8 cellular contexts compared by ENCODE assay signal in the genomic region with DNA sequence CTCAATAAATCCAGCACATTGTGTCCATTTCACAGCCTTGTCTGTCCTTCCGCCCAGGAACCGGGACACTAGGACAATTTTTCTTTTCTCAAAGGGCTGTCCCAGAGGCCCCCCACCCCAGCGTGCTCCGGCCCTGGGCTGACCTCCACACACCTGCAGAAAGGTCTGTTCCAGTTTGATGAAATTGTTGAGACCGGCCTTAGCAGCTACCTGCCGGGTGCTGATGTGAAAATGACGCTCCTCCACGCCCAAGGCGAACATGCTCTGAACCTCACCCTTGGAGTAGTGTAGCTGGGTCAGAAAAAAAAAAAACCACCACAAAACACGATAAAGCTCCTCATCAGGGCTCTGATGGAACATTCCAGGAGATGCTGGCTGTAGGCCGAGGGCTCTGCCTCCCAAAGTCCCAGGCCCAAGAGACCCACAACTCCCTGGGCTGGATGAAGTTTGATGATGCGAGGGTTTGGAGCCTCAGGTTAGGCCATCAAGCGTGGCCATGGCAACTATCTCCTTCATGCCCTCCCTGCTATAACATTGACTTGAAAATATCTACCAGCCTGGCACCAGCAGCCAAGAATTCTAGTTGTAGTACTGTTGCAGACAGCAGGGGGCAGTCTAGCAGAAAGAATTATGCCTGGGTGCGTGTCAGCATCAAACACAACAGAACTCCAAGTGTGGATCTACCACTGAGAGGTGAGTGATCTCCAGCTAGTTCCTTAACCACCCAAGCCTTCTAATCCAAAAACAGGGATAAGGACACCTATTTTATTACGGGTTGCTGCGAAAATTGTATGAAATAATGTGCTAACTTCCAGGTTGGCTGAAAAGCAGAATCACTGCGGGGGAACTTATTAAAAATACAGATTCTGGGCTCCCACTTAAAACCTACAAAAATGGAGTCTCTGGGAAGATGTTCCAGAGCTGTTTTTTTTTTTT.
A peak's percentile ranks its signal among the peaks of the same experiment; 100 is the strongest.
DNase-seq lines count a peak whose midpoint lies in the region; ATAC-seq, FAIRE-seq and TF ChIP-seq lines count a peak whose summit lies in the region.

No MANE protein-coding gene starts in this region.

- no peak overlapping the region for H3K27ac ChIP-seq in H1 (ENCODE audit: low read depth, low read length)

- no peak overlapping the region for H4K5ac ChIP-seq in H1 (ENCODE audit: insufficient read length, low read depth, low read length)

- H3K23ac ChIP-seq in H1 (ENCODE audit: insufficient read length): no peak overlapping the region

- no peak overlapping the region for H2BK15ac ChIP-seq in H1 (ENCODE audit: low read length)

- no peak overlapping the region for H2AK5ac ChIP-seq in H1 (ENCODE audit: low read depth, low read length)

- H3K56ac ChIP-seq in H1 (replicated peaks; ENCODE audit: insufficient read length, low read depth, low read length): no peak overlapping the region

- H3K18ac ChIP-seq in H1 (ENCODE audit: extremely low read depth, low read length): no peak overlapping the region

- no peaks in the 10 kb centered on the region for H3K36me3 ChIP-seq in H1 (ENCODE audit: control insufficient read depth in 2 of 4, insufficient read depth in 4 of 4, low read length in 3 of 4)
- no peaks in the 10 kb centered on the region for H3K36me3 ChIP-seq in mucosa of descending colon (ENCODE audit: low read depth)

- DNase-seq in AG09309 (ENCODE audit: low read depth): peak; percentile 20
- peak; percentile 84 for DNase-seq in GM20000 (ENCODE audit: low spot score)
- DNase-seq in NCI-H69 (lab: John Stamatoyannopoulos, UW): peak; percentile 85
- peak; percentile 73 for DNase-seq in activated CD4-positive, alpha-beta memory T cell treated with anti-CD3 and anti-CD28 coated beads, Interleukin-2, amount 10 ng/mL, durations not matched to agents 7 days and 5 days
- DNase-seq in H1 (ENCODE audit: low read depth in 1 of 2, low spot score in 2 of 2): peak in 1 of 2 experiments; percentile 88
- peak in 2 of 3 donors; percentile 55 to 89 for DNase-seq in mucosa of descending colon
- peak; percentile 13 to 29 for DNase-seq in stimulated activated CD8-positive, alpha-beta memory T cell treated with anti-CD3 and anti-CD28 coated beads, Interleukin-7, amount 100 ng/mL, for 4 hours (ENCODE audit: low read depth in 2 of 2)

- no peak overlapping the region for H2BK5ac ChIP-seq in H1 (ENCODE audit: low read depth, low read length)

- H4K8ac ChIP-seq in H1 (ENCODE audit: extremely low read depth, insufficient read depth, low read length): no peak overlapping the region; the same call in 1 of the 2 replicates

- peaks cover 2% of the 10 kb centered on the region for H3K4me1 Mint-ChIP-seq in activated CD4-positive, alpha-beta memory T cell treated with anti-CD3 and anti-CD28 coated beads, Interleukin-2, amount 10 ng/mL, durations not matched to agents 7 days and 5 days

- no peak overlapping the region for H2BK20ac ChIP-seq in H1 (ENCODE audit: low read length)

- FAIRE-seq in H1 (lab: Jason Lieb, UNC): peak; percentile 89

- H3K9ac ChIP-seq in H1 (replicated peaks in 1 of 4; ENCODE audit: extremely low read depth in 1 of 4, low read depth in 3 of 4, low read length in 3 of 4): no peak overlapping the region

- H3K4ac ChIP-seq in H1 (replicated peaks; ENCODE audit: insufficient read length, low read depth, low read length): no peak overlapping the region

- H3K79me1 ChIP-seq in H1 (ENCODE audit: low read depth, low read length): no peaks in the 10 kb centered on the region

- no peaks in the 10 kb centered on the region; a peak in 2 of 7 replicates for H3K4me1 ChIP-seq in H1 (replicated peaks in 1 of 4; ENCODE audit: control insufficient read depth in 3 of 4, insufficient read depth in 4 of 4, low read length in 3 of 4)
- no peaks in the 10 kb centered on the region for H3K4me1 ChIP-seq in mucosa of descending colon (ENCODE audit: low read depth)

- CTCF ChIA-PET in activated CD4-positive, alpha-beta memory T cell treated with anti-CD3 and anti-CD28 coated beads, Interleukin-2, amount 10 ng/mL, durations not matched to agents 7 days and 5 days (lab: Charles Lee): interaction anchor here (0.5 to 5.0 kb wide), 35 partner anchors 8 to 1410 kb away, joined by 3 to 50 read pairs (median 4); a partner anchor contains a TSS
- CTCF ChIA-PET in H1 (lab: Charles Lee; ENCODE audit: partially characterized antibody): interaction anchor here (0.6 to 18.3 kb wide), 69 partner anchors 8 to 518 kb away, joined by 3 to 266 read pairs (median 4); a partner anchor contains a TSS

- no peaks in the 10 kb centered on the region for H3K9me3 Mint-ChIP-seq in activated CD4-positive, alpha-beta memory T cell treated with anti-CD3 and anti-CD28 coated beads, Interleukin-2, amount 10 ng/mL, durations not matched to agents 7 days and 5 days

- POLR2A ChIA-PET in activated CD4-positive, alpha-beta memory T cell treated with anti-CD3 and anti-CD28 coated beads, Interleukin-2, amount 10 ng/mL, durations not matched to agents 7 days and 5 days (lab: Charles Lee): interaction anchor here (1.5 kb wide), 1 partner anchor 8 kb away, joined by 3 read pairs; no protein-coding TSS in a partner anchor
- POLR2A ChIA-PET in H1 (lab: Charles Lee; ENCODE audit: partially characterized antibody): interaction anchor here (0.6 to 1.6 kb wide), 9 partner anchors 22 to 335 kb away, joined by 3 to 5 read pairs (median 3); a partner anchor contains a TSS

- no peak overlapping the region for H2BK120ac ChIP-seq in H1 (replicated peaks; ENCODE audit: low read depth, low read length)

- no peak overlapping the region for H4K91ac ChIP-seq in H1 (replicated peaks; ENCODE audit: insufficient read length, low read length)

- H3K27me3 ChIP-seq in H1 (replicated peaks in 1 of 4; ENCODE audit: control insufficient read depth in 3 of 4, extremely low read depth in 1 of 4, insufficient read depth in 3 of 4, low read length in 3 of 4): no peaks in the 10 kb centered on the region

- peak; percentile 87 for ATAC-seq in mucosa of descending colon
- no peak for ATAC-seq in HG03025 (IDR thresholded peaks at IDR 0.05; ENCODE audit: low FRiP score, unreplicated experiment)

- TF ChIP-seq EP300 in H1 (IDR thresholded peaks at IDR 0.05; ENCODE audit: borderline replicate concordance in 1 of 2, low read depth in 2 of 2, low read length in 2 of 2): no peak

- H2AFZ ChIP-seq in H1 (ENCODE audit: low read length): no peak overlapping the region

- H3K9me3 ChIP-seq in H1 (ENCODE audit: insufficient read depth in 2 of 2, low read depth in 1 of 2, low read length in 1 of 2) (no peaks in the 10 kb centered on the region), mucosa of descending colon (no peaks in the 10 kb centered on the region)

- no peak overlapping the region for H2BK12ac ChIP-seq in H1 (ENCODE audit: low read depth, low read length)

- H3K4me3 Mint-ChIP-seq in activated CD4-positive, alpha-beta memory T cell treated with anti-CD3 and anti-CD28 coated beads, Interleukin-2, amount 10 ng/mL, durations not matched to agents 7 days and 5 days: no peak overlapping the region

- intact Hi-C loops in mucosa of descending colon (cut with DNase I, micrococcal nuclease): loop anchor here in 1 of 2 donors (1.0 kb wide), 1 partner anchor 234 kb away; no protein-coding TSS in a partner anchor

- 79% methylated on average over 17 of the region's 17 CpGs; no CpG with 5 or more reads in 1 of the 2 experiments for WGBS in H1 (ENCODE audit: extremely low coverage in 1 of 2, insufficient coverage in 1 of 2, insufficient read length in 1 of 2, insufficient replicate concordance in 2 of 2, low coverage in 1 of 2, low lambda C conversion rate in 2 of 2, missing lambda C conversion rate in 1 of 2), 2 experiments

- H3K36me3 Mint-ChIP-seq in activated CD4-positive, alpha-beta memory T cell treated with anti-CD3 and anti-CD28 coated beads, Interleukin-2, amount 10 ng/mL, durations not matched to agents 7 days and 5 days (ENCODE audit: low read depth): no peaks in the 10 kb centered on the region

- no peak for TF ChIP-seq POLR2A in H1 (IDR thresholded peaks at IDR 0.05; ENCODE audit: control extremely low read depth in 1 of 2, low read depth in 2 of 2, low read length in 2 of 2)

- TF ChIP-seq CTCF in AG09309 (IDR thresholded peaks at IDR 0.05; ENCODE audit: control insufficient read depth, insufficient read depth, low read depth, low read length, missing control alignments) (peak; percentile 69), GM20000 (IDR thresholded peaks at IDR 0.05; ENCODE audit: extremely low read depth, missing control alignments) (peak; percentile 71), H1 (IDR thresholded peaks at IDR 0.05; ENCODE audit: control extremely low read depth in 1 of 3, insufficient read depth in 1 of 3, low read depth in 1 of 3, low read length in 3 of 3) (peak; percentile 39 to 83 (median 73)), mucosa of descending colon (IDR thresholded peaks at IDR 0.05) (peak; percentile 42)

- H3K4me2 ChIP-seq in H1 (ENCODE audit: insufficient read depth in 1 of 2, low read depth in 2 of 2, low read length in 2 of 2): no peak overlapping the region

- H3K27me3 Mint-ChIP-seq in activated CD4-positive, alpha-beta memory T cell treated with anti-CD3 and anti-CD28 coated beads, Interleukin-2, amount 10 ng/mL, durations not matched to agents 7 days and 5 days: no peaks in the 10 kb centered on the region

- no peak overlapping the region for H3K14ac ChIP-seq in H1 (ENCODE audit: insufficient read length)

- peak; percentile 80 to 86 for TF ChIP-seq RAD21 in H1 (IDR thresholded peaks at IDR 0.05 in 1 of 2, conservative IDR thresholded peaks at IDR 0.05 in 1 of 2; ENCODE audit: low read depth in 2 of 2, low read length in 2 of 2)

- H4K20me1 ChIP-seq in H1 (replicated peaks in 1 of 2; ENCODE audit: control insufficient read depth in 1 of 2, insufficient read depth in 2 of 2, low read length in 2 of 2): peaks cover 0 to 6% of the 10 kb centered on the region in 2 experiments

- H3K79me2 ChIP-seq in H1 (ENCODE audit: control insufficient read depth in 1 of 2, insufficient read depth in 2 of 2, low read length in 2 of 2): no peaks in the 10 kb centered on the region

- H3K4me3 ChIP-seq in AG09309 (ENCODE audit: control insufficient read depth, low read depth, low read length): no peak overlapping the region
- no peak overlapping the region for H3K4me3 ChIP-seq in H1 (ENCODE audit: extremely low read depth in 1 of 4, insufficient read depth in 2 of 4, low read depth in 3 of 4, low read length in 4 of 4)
- H3K4me3 ChIP-seq in mucosa of descending colon: no peak overlapping the region

- no peaks in the 10 kb centered on the region for H3K23me2 ChIP-seq in H1 (ENCODE audit: low read depth, low read length)

- H3K27ac Mint-ChIP-seq in activated CD4-positive, alpha-beta memory T cell treated with anti-CD3 and anti-CD28 coated beads, Interleukin-2, amount 10 ng/mL, durations not matched to agents 7 days and 5 days: no peak overlapping the region

TF ChIP-seq in H1, 55 proteins besides CTCF, POLR2A, EP300 and RAD21 (continues in another document):
- no peak for TF ChIP-seq NRF1 (IDR thresholded peaks at IDR 0.05; ENCODE audit: low read depth, low read length)
- no peak for TF ChIP-seq CHD1 (IDR thresholded peaks at IDR 0.05; ENCODE audit: low read depth, low read length)
- TF ChIP-seq TAF1 (IDR thresholded peaks at IDR 0.05; ENCODE audit: low read depth, low read length): no peak
- no peak for TF ChIP-seq TBP (IDR thresholded peaks at IDR 0.05; ENCODE audit: low read depth, low read length)
- peak; percentile 51; the same call in 1 of the 2 replicates for TF ChIP-seq BACH1 (IDR thresholded peaks at IDR 0.05; ENCODE audit: low read length)
